In genomic region chrX:119145241-119145653, GRCh38 we compare ENCODE assay signal across 9 cellular contexts. TPM values are rescaled to one million over a fixed set of nuclear protein-coding genes. Genes with fewer than 3 reads are reported as not detected.
DNase-seq lines count a peak whose midpoint lies in the region; ATAC-seq and TF ChIP-seq lines count a peak whose summit lies in the region.
"Had no signal": no experiment of that assay in that cellular context is flagged by ENCODE, and none has a peak within 500 bp of the region (broad histone marks: within the 10 kb centered on the region; RNA-seq: fewer than 3 reads in every experiment).

No MANE protein-coding gene starts in this region.

- no peak overlapping the region for H3K4me3 ChIP-seq in transverse colon
- H3K4me3 ChIP-seq: SK-N-MC had no signal

- H3K27me3 ChIP-seq in transverse colon: no peaks in the 10 kb centered on the region

- H3K27ac ChIP-seq in transverse colon: no peak overlapping the region
- H3K27ac ChIP-seq: SK-N-MC had no signal

- H3K36me3 ChIP-seq in transverse colon: no peaks in the 10 kb centered on the region

- H3K4me1 ChIP-seq in transverse colon: no peaks in the 10 kb centered on the region

- ATAC-seq in Right ventricle myocardium inferior: peak; percentile 16

- in situ Hi-C loops in transverse colon (cut with MboI; ENCODE audit: low pct_ligation_motif_present in 1 of 4, low pct_unique_long_range_greater_than_20kb in 1 of 4, low sequenced_read_pairs in 3 of 4): no loop called here

- TF ChIP-seq EP300 in transverse colon (IDR thresholded peaks at IDR 0.05; ENCODE audit: low read depth): no peak

- DNase-seq in Right ventricle myocardium inferior (ENCODE audit: missing footprints) (no peak), cardiac septum (ENCODE audit: low spot score) (no peak), OCI-M1 (lab: John Stamatoyannopoulos, UW) (peak; percentile 31), fibroblast of peridontal ligament (ENCODE audit: extremely low read depth) (peak; percentile 12), transverse colon (peak; percentile 10), putamen (ENCODE audit: low spot score) (no peak), GM10248 (ENCODE audit: extremely low spot score) (no peak), SW480 (ENCODE audit: low spot score) (no peak)

- no peak for TF ChIP-seq POLR2A in transverse colon (IDR thresholded peaks at IDR 0.05)

- CTCF ChIA-PET in GM10248 (lab: Yijun Ruan, JAX): no interaction called here

- peak in 2 of 5 experiments; percentile 17 to 22 for TF ChIP-seq CTCF in transverse colon (IDR thresholded peaks at IDR 0.05)
- no peak for TF ChIP-seq CTCF in GM10248 (IDR thresholded peaks at IDR 0.05; ENCODE audit: control extremely low read depth, extremely low read depth, low read depth, missing control alignments)

- POLR2A ChIA-PET in GM10248 (lab: Yijun Ruan, JAX): no interaction called here

- WGBS in transverse colon (ENCODE audit: low coverage in 1 of 2), 2 donors: 39% methylated on average over 5 of the region's 5 CpGs; no CpG with 5 or more reads in 1 of the 2 donors

- no peaks in the 10 kb centered on the region for H3K9me3 ChIP-seq in transverse colon

- intact Hi-C loops in Right ventricle myocardium inferior (cut with DNase I): loop anchor here (5.0 kb wide), 1 partner anchor 72 kb away; no protein-coding TSS in a partner anchor
- intact Hi-C loops in cardiac septum (cut with DNase I): no loop called here
- intact Hi-C loops in transverse colon (cut with DNase I; ENCODE audit: low total_unique reads): no loop called here

RNA-seq across cellular contexts. Expression of gene KIAA1210, which starts 17.6 kb away (rescaled TPM):
- total RNA-seq in Right ventricle myocardium inferior: not detected
- 0.08 TPM for total RNA-seq in cardiac septum
- not detected for total RNA-seq in transverse colon

Comparison
In these comparisons a context has a peak if more than half of its experiments do, and no peak if none do; other contexts are left out.
1. DNase-seq: peak in OCI-M1 (single experiment), fibroblast of peridontal ligament (single experiment) and transverse colon (single experiment); none in Right ventricle myocardium inferior (single experiment), cardiac septum (single experiment), putamen (single experiment), GM10248 (single experiment) and SW480 (single experiment).